Comparison of ENCODE assay signal across 16 cellular contexts in genomic region chr10:42975005-42975493, GRCh38.
A peak's percentile ranks its signal among the peaks of the same experiment; 100 is the strongest.
DNase-seq lines count a peak whose midpoint lies in the region; ATAC-seq and TF ChIP-seq lines count a peak whose summit lies in the region.
"Had no signal": no experiment of that assay in that cellular context is flagged by ENCODE, and none has a peak within 500 bp of the region (broad histone marks: within the 10 kb centered on the region; RNA-seq: fewer than 3 reads in every experiment).

No MANE protein-coding gene starts in this region.

- H4K20me1 ChIP-seq in BLaER1: no peaks in the 10 kb centered on the region

- peaks cover 49% of the 10 kb centered on the region for H3K4me1 ChIP-seq in BLaER1
- H3K4me1 ChIP-seq in effector memory CD4-positive, alpha-beta T cell (ENCODE audit: control insufficient read depth, insufficient read depth, low read length, poor library complexity, severe bottlenecking): no peaks in the 10 kb centered on the region

- no peaks in the 10 kb centered on the region for H3K4me1 Mint-ChIP-seq in mesothelial cell of epicardium

- no peaks in the 10 kb centered on the region for H3K9me3 Mint-ChIP-seq in mesothelial cell of epicardium
- H3K9me3 Mint-ChIP-seq: activated CD4-positive, alpha-beta T cell treated with anti-CD3 and anti-CD28 coated beads, Interleukin-2, amount 10 ng/mL, durations not matched to agents 7 days and 5 days; activated naive CD4-positive, alpha-beta T cell treated with anti-CD3 and anti-CD28 coated beads for 36 hours had no signal

- ATAC-seq in HG03025 (IDR thresholded peaks at IDR 0.05; ENCODE audit: low FRiP score, unreplicated experiment) (no peak), HG03520 (IDR thresholded peaks at IDR 0.05; ENCODE audit: unreplicated experiment) (no peak)

- H3K9me3 ChIP-seq in BLaER1 (no peaks in the 10 kb centered on the region), KOPT-K1 (ENCODE audit: insufficient read depth, low read length, poor library complexity, severe bottlenecking) (no peaks in the 10 kb centered on the region)
- H3K9me3 ChIP-seq in effector memory CD4-positive, alpha-beta T cell (ENCODE audit: control insufficient read depth, low read length): no peaks in the 10 kb centered on the region
- H3K9me3 ChIP-seq: neutrophil had no signal

- no peaks in the 10 kb centered on the region for H3K36me3 ChIP-seq in BLaER1
- no peaks in the 10 kb centered on the region for H3K36me3 ChIP-seq in KOPT-K1 (ENCODE audit: insufficient read depth, low read length)
- H3K36me3 ChIP-seq in effector memory CD4-positive, alpha-beta T cell (ENCODE audit: control insufficient read depth, insufficient read depth, low read length): no peaks in the 10 kb centered on the region
- H3K36me3 ChIP-seq: neutrophil had no signal

- no peak overlapping the region for H3K27ac Mint-ChIP-seq in mesothelial cell of epicardium
- H3K27ac Mint-ChIP-seq: activated CD4-positive, alpha-beta T cell treated with anti-CD3 and anti-CD28 coated beads, Interleukin-2, amount 10 ng/mL, durations not matched to agents 7 days and 5 days; activated naive CD4-positive, alpha-beta T cell treated with anti-CD3 and anti-CD28 coated beads for 36 hours had no signal

- peak overlapping the region; percentile 70 for H3K4me2 ChIP-seq in BLaER1

- DNase-seq in UCSD-AML1 (lab: John Stamatoyannopoulos, UW; ENCODE audit: unreplicated experiment) (peak; percentile 44), mesothelial cell of epicardium (ENCODE audit: low spot score in 2 of 2, unreplicated experiment in 2 of 2) (peak; percentile 5 to 28), HT-29 (ENCODE audit: low spot score) (no peak)
- DNase-seq in effector memory CD4-positive, alpha-beta T cell: no peak
- DNase-seq: activated CD4-positive, alpha-beta T cell treated with anti-CD3 and anti-CD28 coated beads, Interleukin-2, amount 10 ng/mL, durations not matched to agents 7 days and 5 days; activated naive CD4-positive, alpha-beta T cell treated with anti-CD3 and anti-CD28 coated beads for 36 hours; AML-193; NCI-H1048; NCI-H524 had no signal

- no peaks in the 10 kb centered on the region for H3K36me3 Mint-ChIP-seq in mesothelial cell of epicardium

- H3K27me3 Mint-ChIP-seq in mesothelial cell of epicardium (ENCODE audit: low read depth): peaks cover 6% of the 10 kb centered on the region
- H3K27me3 Mint-ChIP-seq: activated CD4-positive, alpha-beta T cell treated with anti-CD3 and anti-CD28 coated beads, Interleukin-2, amount 10 ng/mL, durations not matched to agents 7 days and 5 days had no signal

- H3K4me3 Mint-ChIP-seq in mesothelial cell of epicardium: no peak overlapping the region
- H3K4me3 Mint-ChIP-seq: activated CD4-positive, alpha-beta T cell treated with anti-CD3 and anti-CD28 coated beads, Interleukin-2, amount 10 ng/mL, durations not matched to agents 7 days and 5 days; activated naive CD4-positive, alpha-beta T cell treated with anti-CD3 and anti-CD28 coated beads for 36 hours had no signal

- H3K9ac ChIP-seq in BLaER1: 0 out of 2 replicates have a peak overlapping the region, but pooled peaks have one; percentile 53

- no peak for TF ChIP-seq CTCF in mesothelial cell of epicardium (IDR thresholded peaks at IDR 0.05; ENCODE audit: unreplicated experiment)

- H3K27me3 ChIP-seq in BLaER1: no peaks in the 10 kb centered on the region
- no peaks in the 10 kb centered on the region for H3K27me3 ChIP-seq in effector memory CD4-positive, alpha-beta T cell (replicated peaks; ENCODE audit: control insufficient read depth, insufficient read depth, low read length, poor library complexity, severe bottlenecking)
- H3K27me3 ChIP-seq: neutrophil had no signal

- H3K27ac ChIP-seq in BLaER1 (peak overlapping the region; percentile 67), KOPT-K1 (ENCODE audit: low read depth, low read length, poor library complexity, severe bottlenecking) (peak overlapping the region; percentile 48)
- H3K27ac ChIP-seq in effector memory CD4-positive, alpha-beta T cell (ENCODE audit: insufficient read depth, low read length, poor library complexity, severe bottlenecking): no peak overlapping the region
- H3K27ac ChIP-seq: neutrophil, SK-N-MC had no signal

- H3K4me3 ChIP-seq in BLaER1: no peak overlapping the region
- H3K4me3 ChIP-seq in effector memory CD4-positive, alpha-beta T cell (ENCODE audit: insufficient read depth, low read depth, low read length, poor library complexity, severe bottlenecking): no peak overlapping the region
- H3K4me3 ChIP-seq: GM12878, SK-N-MC had no signal

Comparison
In these comparisons a context has a peak if more than half of its experiments do, and no peak if none do; other contexts are left out.
1. DNase-seq: peak in UCSD-AML1 (single experiment) and mesothelial cell of epicardium (2 of 2); none in effector memory CD4-positive, alpha-beta T cell (0 of 3) and HT-29 (single experiment).